In the genomic region with DNA sequence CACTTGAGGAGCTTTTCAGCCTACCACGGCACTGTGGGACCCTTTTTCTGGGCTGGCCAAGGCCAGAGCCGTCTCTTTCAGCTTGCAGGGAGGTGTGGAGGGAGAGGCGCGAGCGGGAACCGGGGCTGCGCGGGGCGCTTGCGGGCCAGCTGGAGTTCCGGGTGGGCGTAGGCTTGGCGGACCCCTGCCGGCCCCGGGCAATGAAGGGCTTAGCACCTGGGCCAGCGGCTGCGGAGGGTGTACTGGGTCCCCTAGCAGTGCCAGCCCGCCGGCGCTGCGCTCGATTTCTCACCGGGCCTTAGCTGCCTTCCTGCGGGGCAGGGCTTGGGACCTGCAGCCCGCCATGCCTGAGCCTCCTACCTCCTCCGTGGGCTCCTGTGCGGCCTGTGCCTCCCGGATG, we compare ENCODE assay signal across 3 cellular contexts. TPM values are rescaled to one million over a fixed set of nuclear protein-coding genes. Genes with fewer than 3 reads are reported as not detected.
"Had no signal": no experiment of that assay in that cellular context is flagged by ENCODE, and none has a peak within 500 bp of the region (broad histone marks: within the 10 kb centered on the region; RNA-seq: fewer than 3 reads in every experiment).

No MANE protein-coding gene starts in this region.

RNA-seq across cellular contexts. Expression of a gene that starts 25.9 kb away (rescaled TPM):
- total RNA-seq: naive thymus-derived CD4-positive, alpha-beta T cell; natural killer cell treated with Interleukin-12 subunit alpha and Interleukin-12 subunit beta and Interleukin-15 and Interleukin-18, amount 100 ng/mL, for 72 hours had no signal
- polyA plus RNA-seq: naive thymus-derived CD4-positive, alpha-beta T cell; naive thymus-derived CD8-positive, alpha-beta T cell had no signal
